8 cellular contexts compared by ENCODE assay signal in genomic region chr11:78138694-78139421, GRCh38. TPM values are rescaled to one million over a fixed set of nuclear protein-coding genes. Genes with fewer than 3 reads are reported as not detected.
DNase-seq lines count a peak whose midpoint lies in the region; ATAC-seq and TF ChIP-seq lines count a peak whose summit lies in the region.

No MANE protein-coding gene starts in this region.

- peak overlapping the region; percentile 96 to 100 (median 98) for H3K4me3 Mint-ChIP-seq in IgD-negative memory B cell
- peak overlapping the region; percentile 93 for H3K4me3 Mint-ChIP-seq in natural killer cell treated with Interleukin-12 subunit alpha and Interleukin-12 subunit beta and Interleukin-15 and Interleukin-18, amount 100 ng/mL, for 72 hours

- H3K4me1 Mint-ChIP-seq in IgD-negative memory B cell: peaks cover 21 to 38% (median 36%) of the 10 kb centered on the region in 3 donors
- H3K4me1 Mint-ChIP-seq in natural killer cell treated with Interleukin-12 subunit alpha and Interleukin-12 subunit beta and Interleukin-15 and Interleukin-18, amount 100 ng/mL, for 72 hours (ENCODE audit: low read depth in 2 of 2): peaks cover 27 to 36% of the 10 kb centered on the region in 2 donors

- H3K27ac ChIP-seq in VCaP (peak overlapping the region; percentile 83), ectodermal cell (ENCODE audit: insufficient read depth, low read depth, low read length, poor library complexity, severe bottlenecking) (peak overlapping the region; percentile 60), thyroid gland (peak overlapping the region in 2 of 3 donors; percentile 2 to 58)

- ATAC-seq in GM21529 (IDR thresholded peaks at IDR 0.05; ENCODE audit: unreplicated experiment): peak; percentile 29
- ATAC-seq in natural killer cell treated with Interleukin-12 subunit alpha and Interleukin-12 subunit beta and Interleukin-15 and Interleukin-18, amount 100 ng/mL, for 72 hours: peak; percentile 56 to 69

- H3K27me3 ChIP-seq in ectodermal cell (ENCODE audit: control insufficient read depth, insufficient read depth, low read length, poor library complexity, severe bottlenecking) (no peaks in the 10 kb centered on the region), thyroid gland (no peaks in the 10 kb centered on the region)

- H3K4me1 ChIP-seq in ectodermal cell (ENCODE audit: control insufficient read depth, insufficient read depth, low read length) (peaks cover 4% of the 10 kb centered on the region), thyroid gland (peaks cover 3 to 13% of the 10 kb centered on the region in 2 donors)

- DNase-seq in ELR (ENCODE audit: low read depth) (peak; percentile 70), thyroid gland (peak in 1 of 2 donors; percentile 9), DMS153 (lab: John Stamatoyannopoulos, UW) (no peak)
- DNase-seq in natural killer cell treated with Interleukin-12 subunit alpha and Interleukin-12 subunit beta and Interleukin-15 and Interleukin-18, amount 100 ng/mL, for 72 hours (ENCODE audit: low spot score): no peak

- peak overlapping the region; percentile 91 to 97 (median 92) for H3K27ac Mint-ChIP-seq in IgD-negative memory B cell
- peak overlapping the region; percentile 93 to 96 for H3K27ac Mint-ChIP-seq in natural killer cell treated with Interleukin-12 subunit alpha and Interleukin-12 subunit beta and Interleukin-15 and Interleukin-18, amount 100 ng/mL, for 72 hours

- peak overlapping the region; percentile 99 for H3K4me3 ChIP-seq in ectodermal cell (ENCODE audit: insufficient read depth, low read depth, low read length)
- H3K4me3 ChIP-seq in thyroid gland (replicated peaks in 1 of 3): peak overlapping the region; percentile 33 to 72 (median 55)

- 24% methylated on average over 12 of the region's 12 CpGs for WGBS in ectodermal cell, 2 experiments
- WGBS in thyroid gland, 2 donors: 21 to 28% methylated on average over 9 to 12 of the region's 12 CpGs

- H3K9me3 ChIP-seq in ectodermal cell (ENCODE audit: control insufficient read depth, low read length) (no peaks in the 10 kb centered on the region), thyroid gland (no peaks in the 10 kb centered on the region)

- H3K36me3 ChIP-seq in ectodermal cell (ENCODE audit: control insufficient read depth, insufficient read depth, low read length) (no peaks in the 10 kb centered on the region), thyroid gland (no peaks in the 10 kb centered on the region)

- no peaks in the 10 kb centered on the region for H3K9me3 Mint-ChIP-seq in IgD-negative memory B cell
- H3K9me3 Mint-ChIP-seq in natural killer cell treated with Interleukin-12 subunit alpha and Interleukin-12 subunit beta and Interleukin-15 and Interleukin-18, amount 100 ng/mL, for 72 hours: no peaks in the 10 kb centered on the region

- TF ChIP-seq CTCF in VCaP (conservative IDR thresholded peaks at IDR 0.05) (no peak), thyroid gland (IDR thresholded peaks at IDR 0.05) (no peak)

- TF ChIP-seq POLR2A in thyroid gland (IDR thresholded peaks at IDR 0.05): no peak

- peaks cover 5% of the 10 kb centered on the region for H3K36me3 Mint-ChIP-seq in IgD-negative memory B cell
- peaks cover 17% of the 10 kb centered on the region for H3K36me3 Mint-ChIP-seq in natural killer cell treated with Interleukin-12 subunit alpha and Interleukin-12 subunit beta and Interleukin-15 and Interleukin-18, amount 100 ng/mL, for 72 hours

- no peaks in the 10 kb centered on the region for H3K27me3 Mint-ChIP-seq in IgD-negative memory B cell
- no peaks in the 10 kb centered on the region for H3K27me3 Mint-ChIP-seq in natural killer cell treated with Interleukin-12 subunit alpha and Interleukin-12 subunit beta and Interleukin-15 and Interleukin-18, amount 100 ng/mL, for 72 hours

- intact Hi-C loops in thyroid gland (cut with DNase I): no loop called here

RNA-seq across cellular contexts. Expression of gene ALG8, which starts 0.6 kb away (rescaled TPM):
- 55.1 TPM for polyA plus RNA-seq in IgD-negative memory B cell
- polyA plus RNA-seq in ectodermal cell (2013, experiment 1 of 4): 87.9 TPM
- polyA plus RNA-seq in ectodermal cell (2013, experiment 2 of 4): 96.5 TPM
- polyA plus RNA-seq in ectodermal cell (2013, experiment 3 of 4): 67.1 TPM
- 71.9 TPM for polyA plus RNA-seq in ectodermal cell (2013, experiment 4 of 4)
- 10 to 100 TPM; 52.3 to 87.2 TPM for total RNA-seq in natural killer cell treated with Interleukin-12 subunit alpha and Interleukin-12 subunit beta and Interleukin-15 and Interleukin-18, amount 100 ng/mL, for 72 hours
- total RNA-seq in thyroid gland: 10 to 100 TPM; 49.6 to 86.7 (median 52.5) TPM

RNA-seq across cellular contexts. Expression of gene KCTD21, which starts 49.6 kb away (rescaled TPM):
- polyA plus RNA-seq in IgD-negative memory B cell: 1.9 TPM
- polyA plus RNA-seq in ectodermal cell (2013, experiment 1 of 4): 6.2 TPM
- polyA plus RNA-seq in ectodermal cell (2013, experiment 2 of 4): 6.8 TPM
- polyA plus RNA-seq in ectodermal cell (2013, experiment 3 of 4): 4.5 TPM
- polyA plus RNA-seq in ectodermal cell (2013, experiment 4 of 4): 5.2 TPM
- total RNA-seq in natural killer cell treated with Interleukin-12 subunit alpha and Interleukin-12 subunit beta and Interleukin-15 and Interleukin-18, amount 100 ng/mL, for 72 hours: 1 to 10 TPM; 3.6 to 9.4 TPM
- total RNA-seq in thyroid gland: 10 to 100 TPM; 16.6 to 23.4 (median 17.0) TPM

RNA-seq across cellular contexts. Expression of gene USP35, which starts 49.9 kb away (rescaled TPM):
- 0.30 TPM for polyA plus RNA-seq in IgD-negative memory B cell
- polyA plus RNA-seq in ectodermal cell (2013, experiment 1 of 4): 11.1 TPM
- 10.0 TPM for polyA plus RNA-seq in ectodermal cell (2013, experiment 2 of 4)
- polyA plus RNA-seq in ectodermal cell (2013, experiment 3 of 4): 7.2 TPM
- 8.2 TPM for polyA plus RNA-seq in ectodermal cell (2013, experiment 4 of 4)
- total RNA-seq in natural killer cell treated with Interleukin-12 subunit alpha and Interleukin-12 subunit beta and Interleukin-15 and Interleukin-18, amount 100 ng/mL, for 72 hours: 1 to 10 TPM; 7.2 to 7.9 TPM
- total RNA-seq in thyroid gland: 10 to 100 TPM; 13.5 to 18.1 (median 14.3) TPM

RNA-seq across cellular contexts. Expression of gene NDUFC2, which starts 59.2 kb away (rescaled TPM):
- polyA plus RNA-seq in IgD-negative memory B cell: 174 TPM
- 164 TPM for polyA plus RNA-seq in ectodermal cell (2013, experiment 1 of 4)
- polyA plus RNA-seq in ectodermal cell (2013, experiment 2 of 4): 172 TPM
- polyA plus RNA-seq in ectodermal cell (2013, experiment 3 of 4): 134 TPM
- polyA plus RNA-seq in ectodermal cell (2013, experiment 4 of 4): 134 TPM
- 100 to 1,000 TPM; 174 to 187 TPM for total RNA-seq in natural killer cell treated with Interleukin-12 subunit alpha and Interleukin-12 subunit beta and Interleukin-15 and Interleukin-18, amount 100 ng/mL, for 72 hours
- 100 to 1,000 TPM; 205 to 342 (median 228) TPM for total RNA-seq in thyroid gland

Comparison
In these comparisons a context has a peak if more than half of its experiments do, and no peak if none do; other contexts are left out.
1. H3K27ac ChIP-seq: peak in every context shown above with its lines; median percentile 83 in VCaP; 60 in ectodermal cell; 30 in thyroid gland.